22 cellular contexts compared by ENCODE assay signal in genomic region chr1:218878369-218878768, GRCh38.
DNase-seq lines count a peak whose midpoint lies in the region; ATAC-seq and TF ChIP-seq lines count a peak whose summit lies in the region.
"Had no signal": no experiment of that assay in that cellular context is flagged by ENCODE, and none has a peak within 500 bp of the region (broad histone marks: within the 10 kb centered on the region; RNA-seq: fewer than 3 reads in every experiment).

No MANE protein-coding gene starts in this region.

- no peak overlapping the region for H3K4me3 ChIP-seq in SJSA1
- H3K4me3 ChIP-seq in fibroblast of mammary gland (ENCODE audit: control insufficient read depth, low read depth, low read length): no peak overlapping the region
- H3K4me3 ChIP-seq: esophagus squamous epithelium, GM23338, sigmoid colon had no signal

- H3K9me3 ChIP-seq in SJSA1 (replicated peaks): 0 out of 2 replicates have a peak, but pooled peaks cover 3% of the 10 kb centered on the region
- no peaks in the 10 kb centered on the region for H3K9me3 ChIP-seq in T-helper 17 cell (ENCODE audit: control insufficient read depth, low read length, poor library complexity, severe bottlenecking)
- H3K9me3 ChIP-seq: esophagus squamous epithelium, sigmoid colon had no signal

- peaks cover 21% of the 10 kb centered on the region for H3K4me1 ChIP-seq in SJSA1 (replicated peaks)
- H3K4me1 ChIP-seq: esophagus squamous epithelium, sigmoid colon had no signal

- TF ChIP-seq CTCF in fibroblast of mammary gland (conservative IDR thresholded peaks at IDR 0.05; ENCODE audit: control insufficient read depth, insufficient read depth, low read depth, low read length): no peak

- no peaks in the 10 kb centered on the region for H3K27me3 Mint-ChIP-seq in T-helper 17 cell
- H3K27me3 Mint-ChIP-seq: type B pancreatic cell had no signal

- no peak overlapping the region for H3K4me3 Mint-ChIP-seq in T-helper 17 cell
- H3K4me3 Mint-ChIP-seq: activated T-cell treated with anti-CD3 and anti-CD28 coated beads, Interleukin-2, amount 50 U/mL, for 72 hours; CD8-positive, alpha-beta T cell; GM23338; neural crest cell; stimulated activated effector memory CD8-positive, alpha-beta T cell treated with anti-CD3 and anti-CD28 coated beads, Interleukin-12 subunit alpha, Interleukin-12 subunit beta, amount 100 ng/mL, for 72 hours; type B pancreatic cell had no signal

- no peak overlapping the region for H3K27ac Mint-ChIP-seq in T-helper 17 cell
- H3K27ac Mint-ChIP-seq: activated T-cell treated with anti-CD3 and anti-CD28 coated beads, Interleukin-2, amount 50 U/mL, for 72 hours; CD8-positive, alpha-beta T cell; stimulated activated effector memory CD8-positive, alpha-beta T cell treated with anti-CD3 and anti-CD28 coated beads, Interleukin-12 subunit alpha, Interleukin-12 subunit beta, amount 100 ng/mL, for 72 hours; type B pancreatic cell had no signal

- ATAC-seq in HG02870 (IDR thresholded peaks at IDR 0.05; ENCODE audit: unreplicated experiment) (no peak), GM19395 (IDR thresholded peaks at IDR 0.05; ENCODE audit: unreplicated experiment) (no peak), T-helper 17 cell (no peak)
- ATAC-seq: activated T-cell treated with anti-CD3 and anti-CD28 coated beads, Interleukin-2, amount 50 U/mL, for 72 hours; CD8-positive, alpha-beta T cell; GM23338; stimulated activated effector memory CD8-positive, alpha-beta T cell treated with anti-CD3 and anti-CD28 coated beads, Interleukin-12 subunit alpha, Interleukin-12 subunit beta, amount 100 ng/mL, for 72 hours had no signal

- DNase-seq in NOMO-1 treated with DMSO at 0.1 percent for 48 hours (lab: John Stamatoyannopoulos, UW; ENCODE audit: unreplicated experiment): peak; percentile 8
- DNase-seq in NOMO-1 treated with dmso at 0.1 percent for 144 hours (lab: John Stamatoyannopoulos, UW; ENCODE audit: unreplicated experiment): no peak
- peak in 1 of 2 experiments; percentile 25 for DNase-seq in SJSA1 (ENCODE audit: low read depth in 1 of 2, low spot score in 2 of 2)
- peak; percentile 42 for DNase-seq in fibroblast of mammary gland (ENCODE audit: low read depth)
- no peak for DNase-seq in NCI-H2081 (lab: John Stamatoyannopoulos, UW)
- DNase-seq in T-helper 17 cell: no peak
- DNase-seq: activated CD4-positive, alpha-beta T cell treated with anti-CD3 and anti-CD28 coated beads, Interleukin-2, amount 50 U/mL, for 1 hour; activated T-cell treated with anti-CD3 and anti-CD28 coated beads, Interleukin-2, amount 50 U/mL, for 72 hours; amniotic stem cell; CD8-positive, alpha-beta T cell; cortex of kidney; esophagus squamous epithelium; KBM-7; NCI-H774; sigmoid colon; stimulated activated CD4-positive, alpha-beta T cell treated with anti-CD3 and anti-CD28 coated beads, Interleukin-4, amount 100 ng/mL, for 4 hours had no signal

- no peaks in the 10 kb centered on the region for H3K36me3 ChIP-seq in SJSA1
- H3K36me3 ChIP-seq: esophagus squamous epithelium, sigmoid colon had no signal

- H3K27ac ChIP-seq in SJSA1: peak overlapping the region; percentile 16; the same call in 1 of the 2 replicates
- H3K27ac ChIP-seq: esophagus squamous epithelium, sigmoid colon had no signal

- no peaks in the 10 kb centered on the region for H3K27me3 ChIP-seq in SJSA1 (replicated peaks)
- H3K27me3 ChIP-seq: esophagus squamous epithelium, sigmoid colon had no signal

- no peaks in the 10 kb centered on the region for H3K36me3 Mint-ChIP-seq in T-helper 17 cell (ENCODE audit: low read depth)
- H3K36me3 Mint-ChIP-seq: CD8-positive, alpha-beta T cell; stimulated activated effector memory CD8-positive, alpha-beta T cell treated with anti-CD3 and anti-CD28 coated beads, Interleukin-12 subunit alpha, Interleukin-12 subunit beta, amount 100 ng/mL, for 72 hours; type B pancreatic cell had no signal

- H3K4me1 Mint-ChIP-seq in T-helper 17 cell: no peaks in the 10 kb centered on the region
- H3K4me1 Mint-ChIP-seq: stimulated activated effector memory CD8-positive, alpha-beta T cell treated with anti-CD3 and anti-CD28 coated beads, Interleukin-12 subunit alpha, Interleukin-12 subunit beta, amount 100 ng/mL, for 72 hours had no signal

Comparison
In these comparisons a context has a peak if more than half of its experiments do, and no peak if none do; other contexts are left out.
1. DNase-seq: peak in NOMO-1 treated with DMSO at 0.1 percent for 48 hours (single experiment) and fibroblast of mammary gland (single experiment); none in NOMO-1 treated with dmso at 0.1 percent for 144 hours (single experiment), NCI-H2081 (0 of 2) and T-helper 17 cell (0 of 3).